Comparison of ENCODE assay signal across 8 cellular contexts in the genomic region with DNA sequence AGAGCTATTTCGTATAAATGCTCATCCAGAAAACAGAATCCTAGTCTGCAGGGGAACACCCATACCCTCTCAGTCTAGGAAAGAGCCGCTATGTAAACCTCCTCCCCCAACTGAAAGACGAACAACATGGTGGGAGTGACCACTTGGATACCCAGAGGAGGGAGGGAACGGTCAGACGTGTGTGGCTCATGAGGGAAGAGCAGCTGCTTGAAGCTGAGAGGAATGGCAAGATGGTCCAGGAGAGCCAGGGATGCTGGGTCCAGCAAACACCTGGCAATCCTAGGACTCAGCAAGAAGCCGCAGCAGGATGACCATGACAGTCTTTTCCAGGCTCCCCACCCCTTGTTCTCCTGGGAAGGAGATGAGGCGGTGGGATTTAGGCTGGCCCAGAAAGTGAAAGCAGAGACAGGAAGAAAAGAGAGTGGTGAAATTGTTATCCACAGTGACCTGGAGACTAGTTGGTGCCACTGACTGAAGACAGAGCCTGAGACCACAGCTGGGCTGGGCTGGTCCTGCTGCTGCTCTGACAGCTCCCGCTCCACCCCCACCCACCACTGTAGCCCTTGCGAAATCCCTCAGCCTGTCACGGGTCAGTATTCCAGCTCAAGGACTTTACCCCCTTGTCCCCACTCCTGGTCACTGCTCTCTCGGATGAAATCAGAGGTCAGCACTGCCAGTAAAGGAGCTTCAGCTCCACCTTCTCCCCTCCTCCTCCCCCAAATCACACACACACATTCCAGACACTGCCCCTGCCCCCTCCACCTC. TPM values are rescaled to one million over a fixed set of nuclear protein-coding genes. Genes with fewer than 3 reads are reported as not detected.
A peak's percentile ranks its signal among the peaks of the same experiment; 100 is the strongest.
DNase-seq lines count a peak whose midpoint lies in the region; ATAC-seq and TF ChIP-seq lines count a peak whose summit lies in the region.

No MANE protein-coding gene starts in this region.

- H3K9me3 ChIP-seq in HUES6 (ENCODE audit: control insufficient read depth, insufficient read depth, low read depth, low read length) (no peaks in the 10 kb centered on the region), iPS-18c (ENCODE audit: control insufficient read depth, insufficient read depth, low read length) (no peaks in the 10 kb centered on the region), smooth muscle cell (replicated peaks; ENCODE audit: low read depth) (no peaks in the 10 kb centered on the region)

- H3K79me2 ChIP-seq in smooth muscle cell (ENCODE audit: low read depth), result peaks cover 57% of the 10 kb centered on the region

- DNase-seq in amniotic epithelial cell (ENCODE audit: low read depth) (peak; percentile 68), smooth muscle cell (lab: John Stamatoyannopoulos, UW; ENCODE audit: unreplicated experiment) (peak; percentile 27)
- no peak for DNase-seq in activated CD8-positive, alpha-beta memory T cell treated with anti-CD3 and anti-CD28 coated beads, Interleukin-2, amount 50 U/mL, for 48 hours

- H3K4me3 ChIP-seq in HUES6 (ENCODE audit: low read depth, low read length) (peak overlapping the region; percentile 88; the same call in 1 of the 2 replicates), iPS-18c (ENCODE audit: insufficient read depth, low read depth, low read length) (peak overlapping the region; percentile 9; the same call in 1 of the 2 replicates), smooth muscle cell (peak overlapping the region; percentile 84)

- WGBS in smooth muscle cell (ENCODE audit: low lambda C conversion rate), result 48% methylated on average over 11 of the region's 11 CpGs

- peak overlapping the region; percentile 6; the same call in 1 of the 2 replicates for H3K27ac ChIP-seq in HUES6 (ENCODE audit: low read depth, low read length)
- peak overlapping the region; percentile 65 for H3K27ac ChIP-seq in smooth muscle cell (ENCODE audit: low read depth)

- H2AFZ ChIP-seq in smooth muscle cell (ENCODE audit: low read depth), result no peak overlapping the region

- H3K36me3 ChIP-seq in HUES6 (ENCODE audit: control insufficient read depth, insufficient read depth, low read length), result peaks cover 31% of the 10 kb centered on the region
- H3K36me3 ChIP-seq in smooth muscle cell (ENCODE audit: low read depth), result no peaks in the 10 kb centered on the region

- no peak for TF ChIP-seq CTCF in smooth muscle cell (IDR thresholded peaks at IDR 0.05; ENCODE audit: borderline replicate concordance, insufficient read depth, poor library complexity, severe bottlenecking)

- peaks cover 37% of the 10 kb centered on the region for H3K4me1 ChIP-seq in HUES6 (ENCODE audit: control insufficient read depth, insufficient read depth, low read length)
- peaks cover 31% of the 10 kb centered on the region for H3K4me1 ChIP-seq in smooth muscle cell (ENCODE audit: low read depth)

- H4K20me1 ChIP-seq in smooth muscle cell (ENCODE audit: low read depth), result peaks cover 58% of the 10 kb centered on the region

- no peak for ATAC-seq in GM18517 (IDR thresholded peaks at IDR 0.05; ENCODE audit: unreplicated experiment)
- ATAC-seq in HG02981 (IDR thresholded peaks at IDR 0.05; ENCODE audit: unreplicated experiment), result no peak
- no peak for ATAC-seq in GM19351 (IDR thresholded peaks at IDR 0.05; ENCODE audit: unreplicated experiment)

- H3K9ac ChIP-seq in HUES6 (ENCODE audit: low read length) (peak overlapping the region; percentile 30), smooth muscle cell (ENCODE audit: low read depth) (peak overlapping the region; percentile 28)

- peaks cover 17% of the 10 kb centered on the region for H3F3A ChIP-seq in smooth muscle cell (ENCODE audit: low read depth)

- H3K27me3 ChIP-seq in HUES6 (ENCODE audit: control insufficient read depth, insufficient read depth, low read length) (no peaks in the 10 kb centered on the region), smooth muscle cell (ENCODE audit: low read depth) (no peaks in the 10 kb centered on the region)

- H3K4me2 ChIP-seq in smooth muscle cell, result peak overlapping the region; percentile 100

RNA-seq across cellular contexts. Expression of a gene that starts 3.6 kb away (rescaled TPM):
- 80.0 and 81.8 TPM in 2 replicates for total RNA-seq in smooth muscle cell
- 96.3 and 108 TPM in 2 replicates for polyA plus RNA-seq in smooth muscle cell

RNA-seq across cellular contexts. Expression of a gene that starts 11.1 kb away (rescaled TPM):
- total RNA-seq in smooth muscle cell, result 0.67 and 2.6 TPM in 2 replicates
- 0.19 and 0.31 TPM in 2 replicates for polyA plus RNA-seq in smooth muscle cell

RNA-seq across cellular contexts. Expression of a gene that starts 35.7 kb away (rescaled TPM):
- total RNA-seq in smooth muscle cell, result 3.2 and 4.9 TPM in 2 replicates
- polyA plus RNA-seq in smooth muscle cell, result 2.4 and 8.5 TPM in 2 replicates

RNA-seq across cellular contexts. Expression of a gene that starts 37.2 kb away (rescaled TPM):
- total RNA-seq in smooth muscle cell, result 15.2 and 16.8 TPM in 2 replicates
- polyA plus RNA-seq in smooth muscle cell, result 10.1 and 19.5 TPM in 2 replicates

RNA-seq across cellular contexts. Expression of a gene that starts 44.8 kb away (rescaled TPM):
- total RNA-seq in smooth muscle cell, result 19.1 and 36.6 TPM in 2 replicates
- 11.3 and 11.6 TPM in 2 replicates for polyA plus RNA-seq in smooth muscle cell

Comparison
In these comparisons a context has a peak if more than half of its experiments do, and no peak if none do; other contexts are left out.
1. H3K4me3 ChIP-seq: peak in every context shown above with its lines; median percentile 88 in HUES6; 84 in smooth muscle cell; 9 in iPS-18c.